8 cellular contexts compared by ENCODE assay signal in the genomic region with DNA sequence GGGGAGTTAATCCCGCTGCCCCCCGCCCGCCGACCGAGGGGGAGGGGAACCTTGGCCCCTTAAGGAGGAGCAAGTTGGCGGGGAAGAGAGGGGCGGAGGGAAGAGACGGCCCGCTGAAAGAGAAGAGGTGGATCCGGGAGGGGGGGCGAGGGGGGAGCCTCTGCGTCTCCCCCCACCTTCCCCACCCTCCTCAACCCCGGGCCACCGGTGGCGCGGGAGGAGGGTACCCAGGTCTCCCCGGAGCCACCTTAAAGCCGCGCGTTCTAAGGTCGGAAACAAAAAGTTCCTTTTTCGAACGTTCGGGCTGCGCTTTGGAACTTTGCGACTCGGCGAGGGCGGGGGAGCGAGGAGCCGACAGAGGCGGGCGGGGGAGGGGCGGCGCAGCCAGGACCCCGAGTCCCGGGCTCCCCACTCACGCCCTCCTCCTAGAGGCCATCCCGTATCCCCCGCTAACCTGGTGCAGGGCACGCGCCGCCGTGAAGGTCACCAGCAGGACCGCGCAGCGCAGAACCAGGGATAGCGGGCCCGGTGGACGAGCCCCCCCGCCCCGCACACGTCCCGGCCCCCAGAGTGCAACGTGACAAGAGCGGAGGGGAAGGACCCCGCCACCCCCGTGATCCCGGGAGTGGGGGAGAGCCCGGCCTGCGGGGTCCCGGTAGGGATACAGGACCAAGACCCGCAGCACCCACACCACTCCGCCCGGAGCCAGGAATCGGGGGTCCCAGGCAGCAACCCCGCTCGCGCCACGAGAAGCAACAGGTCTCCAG. TPM values are rescaled to one million over a fixed set of nuclear protein-coding genes. Genes with fewer than 3 reads are reported as not detected.
DNase-seq lines count a peak whose midpoint lies in the region; ATAC-seq and TF ChIP-seq lines count a peak whose summit lies in the region.

No MANE protein-coding gene starts in this region.

- H3K4me3 ChIP-seq in lower leg skin (ENCODE audit: low read depth, poor library complexity, severe bottlenecking) = peak overlapping the region; percentile 96

- POLR2A ChIA-PET in activated CD4-positive, alpha-beta T cell treated with anti-CD3 and anti-CD28 coated beads, Interleukin-2, amount 10 ng/mL, durations not matched to agents 7 days and 5 days (lab: Charles Lee) = no interaction called here

- no peaks in the 10 kb centered on the region for H3K36me3 Mint-ChIP-seq in activated CD4-positive, alpha-beta T cell treated with anti-CD3 and anti-CD28 coated beads, Interleukin-2, amount 10 ng/mL, durations not matched to agents 7 days and 5 days (ENCODE audit: low read depth)

- TF ChIP-seq CTCF in lower leg skin (IDR thresholded peaks at IDR 0.05) = no peak

- TF ChIP-seq POLR2A in lower leg skin (IDR thresholded peaks at IDR 0.05) = no peak

- intact Hi-C loops in lower leg skin (cut with DNase I; ENCODE audit: low total_unique reads) = no loop called here

- WGBS in lower leg skin, 2 donors = 1 to 3% methylated on average over 15 to 56 of the region's 70 CpGs

- peak overlapping the region; percentile 87 for H3K27ac Mint-ChIP-seq in activated CD4-positive, alpha-beta T cell treated with anti-CD3 and anti-CD28 coated beads, Interleukin-2, amount 10 ng/mL, durations not matched to agents 7 days and 5 days

- peaks cover 40% of the 10 kb centered on the region for H3K4me1 Mint-ChIP-seq in activated CD4-positive, alpha-beta T cell treated with anti-CD3 and anti-CD28 coated beads, Interleukin-2, amount 10 ng/mL, durations not matched to agents 7 days and 5 days

- H3K4me3 Mint-ChIP-seq in activated CD4-positive, alpha-beta T cell treated with anti-CD3 and anti-CD28 coated beads, Interleukin-2, amount 10 ng/mL, durations not matched to agents 7 days and 5 days = peak overlapping the region; percentile 76

- DNase-seq in AML-193 (lab: John Stamatoyannopoulos, UW) (peak; percentile 47 to 62), NCI-H1105 treated with DMSO at 0.1 percent for 48 hours (lab: John Stamatoyannopoulos, UW) (peak; percentile 18), dermis blood vessel endothelial cell (peak; percentile 71), lower leg skin (ENCODE audit: low spot score in 2 of 2) (peak; percentile 76 to 95), OCI-M2 (lab: John Stamatoyannopoulos, UW; ENCODE audit: unreplicated experiment) (no peak)
- DNase-seq in activated CD4-positive, alpha-beta T cell treated with anti-CD3 and anti-CD28 coated beads, Interleukin-2, amount 10 ng/mL, durations not matched to agents 7 days and 5 days = peak; percentile 82
- peak; percentile 46 to 71 (median 57) for DNase-seq in stimulated activated CD4-positive, alpha-beta T cell treated with anti-CD3 and anti-CD28 coated beads, TNF-alpha, amount 100 ng/mL, for 1 hour (ENCODE audit: low read depth in 3 of 3, low spot score in 1 of 3)

- peaks cover 12% of the 10 kb centered on the region for H3K27me3 Mint-ChIP-seq in activated CD4-positive, alpha-beta T cell treated with anti-CD3 and anti-CD28 coated beads, Interleukin-2, amount 10 ng/mL, durations not matched to agents 7 days and 5 days

- peak; percentile 36 for ATAC-seq in GM19397 (IDR thresholded peaks at IDR 0.05; ENCODE audit: unreplicated experiment)

- CTCF ChIA-PET in activated CD4-positive, alpha-beta T cell treated with anti-CD3 and anti-CD28 coated beads, Interleukin-2, amount 10 ng/mL, durations not matched to agents 7 days and 5 days (lab: Charles Lee) = no interaction called here

- no peaks in the 10 kb centered on the region for H3K9me3 Mint-ChIP-seq in activated CD4-positive, alpha-beta T cell treated with anti-CD3 and anti-CD28 coated beads, Interleukin-2, amount 10 ng/mL, durations not matched to agents 7 days and 5 days

RNA-seq across cellular contexts. Expression of gene ERF, which starts 0.7 kb away (rescaled TPM):
- total RNA-seq in activated CD4-positive, alpha-beta T cell treated with anti-CD3 and anti-CD28 coated beads, Interleukin-2, amount 10 ng/mL, durations not matched to agents 7 days and 5 days = 10 to 100 TPM; 56.5 to 57.9 TPM
- total RNA-seq in dermis blood vessel endothelial cell = 32.7 and 42.4 TPM in 2 replicates
- total RNA-seq in lower leg skin = 10 to 100 TPM; 29.9 to 44.0 (median 36.9) TPM

RNA-seq across cellular contexts. Expression of gene GSK3A, which starts 11.9 kb away (rescaled TPM):
- 10 to 100 TPM; 42.7 to 53.4 TPM for total RNA-seq in activated CD4-positive, alpha-beta T cell treated with anti-CD3 and anti-CD28 coated beads, Interleukin-2, amount 10 ng/mL, durations not matched to agents 7 days and 5 days
- total RNA-seq in dermis blood vessel endothelial cell (16.7 and 28.0 TPM in 2 replicates), lower leg skin (10 to 100 TPM; 31.4 to 42.0 (median 34.1) TPM)

RNA-seq across cellular contexts. Expression of gene CIC, which starts 14.8 kb away (rescaled TPM):
- 10 to 100 TPM; 69.3 to 81.0 TPM for total RNA-seq in activated CD4-positive, alpha-beta T cell treated with anti-CD3 and anti-CD28 coated beads, Interleukin-2, amount 10 ng/mL, durations not matched to agents 7 days and 5 days
- total RNA-seq in dermis blood vessel endothelial cell (20.6 and 39.7 TPM in 2 replicates), lower leg skin (10 to 100 TPM; 57.8 to 90.0 (median 59.0) TPM)

RNA-seq across cellular contexts. Expression of gene ZNF526, which starts 34.2 kb away (rescaled TPM):
- total RNA-seq in activated CD4-positive, alpha-beta T cell treated with anti-CD3 and anti-CD28 coated beads, Interleukin-2, amount 10 ng/mL, durations not matched to agents 7 days and 5 days = 10 to 100 TPM; 18.0 to 18.5 TPM
- total RNA-seq in dermis blood vessel endothelial cell (8.7 and 9.3 TPM in 2 replicates), lower leg skin (10 to 100 TPM in 1 of 4 donors, 1 to 10 TPM in 3; 6.9 to 10.7 (median 8.6) TPM)

RNA-seq across cellular contexts. Expression of gene DEDD2, which starts 36.8 kb away (rescaled TPM):
- 10 to 100 TPM; 37.2 to 42.4 TPM for total RNA-seq in activated CD4-positive, alpha-beta T cell treated with anti-CD3 and anti-CD28 coated beads, Interleukin-2, amount 10 ng/mL, durations not matched to agents 7 days and 5 days
- total RNA-seq in dermis blood vessel endothelial cell (27.3 and 29.4 TPM in 2 replicates), lower leg skin (100 to 1,000 TPM in 2 of 4 donors, 10 to 100 TPM in 2; 82.9 to 135 (median 93.5) TPM)
